ENCODE assay signal across 14 cellular contexts in genomic region chr21:29092102-29092959, GRCh38. TPM values are rescaled to one million over a fixed set of nuclear protein-coding genes. Genes with fewer than 3 reads are reported as not detected.
DNase-seq lines count a peak whose midpoint lies in the region; ATAC-seq and TF ChIP-seq lines count a peak whose summit lies in the region.
"Had no signal": no experiment of that assay in that cellular context is flagged by ENCODE, and none has a peak within 500 bp of the region (broad histone marks: within the 10 kb centered on the region; RNA-seq: fewer than 3 reads in every experiment).

No MANE protein-coding gene starts in this region.

- H3K27ac ChIP-seq in ascending aorta (peak overlapping the region; percentile 6 to 16), tibial nerve (peak overlapping the region in 3 of 4 donors; percentile 11 to 70 (median 46)), caudate nucleus (ENCODE audit: low read depth, low read length) (no peak overlapping the region)
- H3K27ac ChIP-seq: SK-N-MC had no signal

- TF ChIP-seq POLR2A in tibial nerve (IDR thresholded peaks at IDR 0.05) = no peak

- ATAC-seq in activated T-cell treated with anti-CD3 and anti-CD28 coated beads, Interleukin-2, amount 50 U/mL, for 4 hours = peak; percentile 7 to 36
- no peak for ATAC-seq in GM21576 (IDR thresholded peaks at IDR 0.05; ENCODE audit: unreplicated experiment)
- ATAC-seq: left colon had no signal

- no peaks in the 10 kb centered on the region for H3K27me3 ChIP-seq in ascending aorta
- no peaks in the 10 kb centered on the region for H3K27me3 ChIP-seq in tibial nerve

- H3K36me3 Mint-ChIP-seq in activated T-cell treated with anti-CD3 and anti-CD28 coated beads, Interleukin-2, amount 50 U/mL, for 4 hours (ENCODE audit: insufficient read depth) = peaks cover 5% of the 10 kb centered on the region

- intact Hi-C loops in ascending aorta (cut with DNase I) = loop anchor here (5.0 kb wide), 1 partner anchor 205 kb away; the partner anchor contains the start of gene BACH1

- H3K4me3 Mint-ChIP-seq in activated T-cell treated with anti-CD3 and anti-CD28 coated beads, Interleukin-2, amount 50 U/mL, for 4 hours = no peak overlapping the region
- H3K4me3 Mint-ChIP-seq: activated naive CD8-positive, alpha-beta T cell treated with anti-CD3 and anti-CD28 coated beads for 36 hours had no signal

- no peaks in the 10 kb centered on the region for H3K9me3 ChIP-seq in ascending aorta
- no peaks in the 10 kb centered on the region for H3K9me3 ChIP-seq in tibial nerve

- H3K4me1 Mint-ChIP-seq in activated T-cell treated with anti-CD3 and anti-CD28 coated beads, Interleukin-2, amount 50 U/mL, for 4 hours (ENCODE audit: low read depth) = peaks cover 5% of the 10 kb centered on the region

- H3K9me3 Mint-ChIP-seq in activated T-cell treated with anti-CD3 and anti-CD28 coated beads, Interleukin-2, amount 50 U/mL, for 4 hours = no peaks in the 10 kb centered on the region
- H3K9me3 Mint-ChIP-seq: activated naive CD8-positive, alpha-beta T cell treated with anti-CD3 and anti-CD28 coated beads for 36 hours had no signal

- H3K4me3 ChIP-seq in ascending aorta (no peak overlapping the region), tibial nerve (no peak overlapping the region)
- H3K4me3 ChIP-seq: SK-N-MC had no signal

- no peak for TF ChIP-seq EP300 in tibial nerve (IDR thresholded peaks at IDR 0.05)

- no peak for TF ChIP-seq CTCF in ascending aorta (IDR thresholded peaks at IDR 0.05)
- TF ChIP-seq CTCF in tibial nerve (IDR thresholded peaks at IDR 0.05) = no peak

- H3K36me3 ChIP-seq in ascending aorta = no peaks in the 10 kb centered on the region
- no peaks in the 10 kb centered on the region for H3K36me3 ChIP-seq in tibial nerve

- H3K4me1 ChIP-seq in ascending aorta = peaks cover 0 to 5% of the 10 kb centered on the region in 2 donors
- peaks cover 0 to 29% (median 3%) of the 10 kb centered on the region in 4 donors for H3K4me1 ChIP-seq in tibial nerve

- 50 to 52% methylated on average over 9 of the region's 9 CpGs for WGBS in tibial nerve, 2 donors

- no peaks in the 10 kb centered on the region for H3K27me3 Mint-ChIP-seq in activated T-cell treated with anti-CD3 and anti-CD28 coated beads, Interleukin-2, amount 50 U/mL, for 4 hours (ENCODE audit: low read depth)
- H3K27me3 Mint-ChIP-seq: activated naive CD8-positive, alpha-beta T cell treated with anti-CD3 and anti-CD28 coated beads for 36 hours had no signal

- DNase-seq in activated T-cell treated with anti-CD3 and anti-CD28 coated beads, Interleukin-2, amount 50 U/mL, for 4 hours = no peak
- no peak for DNase-seq in activated T-cell treated with anti-CD3 and anti-CD28 coated beads, Interleukin-2, amount 50 U/mL, for 48 hours
- DNase-seq in ascending aorta (ENCODE audit: low spot score in 2 of 2) (no peak), iris pigment epithelial cell (ENCODE audit: low read depth) (peak; percentile 77), tibial nerve (ENCODE audit: low spot score in 2 of 2) (no peak), NCI-H510A treated with DMSO at 0.1 percent for 48 hours (lab: John Stamatoyannopoulos, UW) (no peak), caudate nucleus (lab: John Stamatoyannopoulos, UW) (no peak)
- DNase-seq: activated CD4-positive, alpha-beta T cell treated with anti-CD3 and anti-CD28 coated beads, Interleukin-2, amount 50 U/mL, for 48 hours; activated naive CD8-positive, alpha-beta T cell treated with anti-CD3 and anti-CD28 coated beads for 36 hours; GOT3; left colon; NCI-H69 had no signal

RNA-seq across cellular contexts. Expression of gene CCT8, which starts 18.9 kb away (rescaled TPM):
- total RNA-seq in activated T-cell treated with anti-CD3 and anti-CD28 coated beads, Interleukin-2, amount 50 U/mL, for 4 hours = 100 to 1,000 TPM; 417 to 558 (median 510) TPM
- total RNA-seq in ascending aorta (36.7 TPM), tibial nerve (10 to 100 TPM; 49.6 to 90.0 (median 63.5) TPM)

RNA-seq across cellular contexts. Expression of gene MAP3K7CL, which starts 38.1 kb away (rescaled TPM):
- total RNA-seq in activated T-cell treated with anti-CD3 and anti-CD28 coated beads, Interleukin-2, amount 50 U/mL, for 4 hours = 1 to 10 TPM in 2 of 3 donors, under 1 TPM in 1; 0.96 to 1.4 (median 1.3) TPM
- 6.9 TPM for total RNA-seq in ascending aorta
- total RNA-seq in tibial nerve = 1 to 10 TPM; 2.8 to 9.2 (median 5.4) TPM

Comparison
In these comparisons a context has a peak if more than half of its experiments do, and no peak if none do; other contexts are left out.
1. RNA of gene CCT8, which starts 18.9 kb away (total RNA-seq): 417 to 558 TPM in activated T-cell treated with anti-CD3 and anti-CD28 coated beads, Interleukin-2, amount 50 U/mL, for 4 hours; 49.6 to 90.0 TPM in tibial nerve and 36.7 TPM in ascending aorta (single experiment); every median in the first group is over 4 times any median in the second.